2 cellular contexts compared by ENCODE assay signal in the genomic region with DNA sequence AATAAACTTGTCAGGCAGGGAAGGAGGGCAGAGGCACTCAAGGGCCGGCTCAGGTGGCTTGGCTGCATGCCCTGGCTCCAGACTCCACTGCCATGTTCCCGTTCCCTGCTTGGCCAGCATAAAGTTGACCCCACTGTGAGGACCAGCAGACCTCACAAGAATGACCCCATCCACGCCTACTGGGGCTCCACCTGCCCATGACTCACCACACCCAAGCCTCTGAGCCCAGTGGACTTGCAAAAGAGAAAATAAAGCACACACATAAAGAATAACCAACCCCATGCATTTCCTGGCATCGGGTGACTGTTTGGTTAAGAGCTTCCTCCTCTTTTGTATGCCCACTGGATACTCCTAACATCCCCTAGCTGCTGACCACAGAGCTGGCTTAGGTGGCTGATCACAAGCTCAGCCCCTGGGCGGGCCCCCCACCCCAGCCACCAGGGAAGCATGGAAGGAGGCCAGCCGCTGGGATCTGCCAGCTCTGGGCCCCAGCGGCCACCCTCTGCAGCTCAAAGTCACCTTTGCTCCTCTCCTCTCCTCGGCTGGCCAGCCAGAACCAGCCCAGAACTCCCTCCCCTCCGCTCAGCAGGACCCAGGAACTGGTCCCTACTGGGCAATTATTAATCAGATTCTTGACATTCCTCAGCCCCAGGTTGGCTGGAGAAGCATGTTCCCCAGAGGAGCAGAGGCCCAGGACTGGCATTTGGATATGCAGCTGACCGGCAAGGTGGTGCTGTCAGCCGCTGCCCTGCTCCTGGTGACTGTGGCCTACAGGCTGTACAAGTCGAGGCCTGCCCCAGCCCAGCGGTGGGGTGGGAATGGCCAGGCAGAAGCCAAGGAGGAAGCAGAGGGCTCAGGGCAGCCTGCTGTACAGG.
TF ChIP-seq lines count a peak whose summit lies in the region.

Gene KLHDC7A, plus strand, starts transcription at position 616 of the 875 bp plus-strand sequence. Its CDS starts 52 bp downstream, at position 668.

TF ChIP-seq in HCT116, 20 proteins besides CTCF, POLR2A, EP300 and RAD21 (continued from another document):
- TF ChIP-seq REST (IDR thresholded peaks at IDR 0.05; ENCODE audit: low read depth), result no peak
- no peak for TF ChIP-seq SP1 (IDR thresholded peaks at IDR 0.05; ENCODE audit: low read depth)
- no peak for TF ChIP-seq FOSL1 (IDR thresholded peaks at IDR 0.05; ENCODE audit: low read depth)
- TF ChIP-seq JUND (IDR thresholded peaks at IDR 0.05), result no peak
- TF ChIP-seq EZH2phosphoT487 (IDR thresholded peaks at IDR 0.05; ENCODE audit: borderline replicate concordance), result no peak
- no peak for TF ChIP-seq MAX (IDR thresholded peaks at IDR 0.05)
- TF ChIP-seq ZFX (IDR thresholded peaks at IDR 0.05), result no peak
- TF ChIP-seq EGR1 (IDR thresholded peaks at IDR 0.05; ENCODE audit: low read depth), result no peak
- no peak for TF ChIP-seq SIN3A (IDR thresholded peaks at IDR 0.05; ENCODE audit: low read depth)

TF ChIP-seq in SK-N-SH, 30 proteins besides CTCF, POLR2A, EP300 and RAD21 (continued from another document):
- TF ChIP-seq, protein P1, sequence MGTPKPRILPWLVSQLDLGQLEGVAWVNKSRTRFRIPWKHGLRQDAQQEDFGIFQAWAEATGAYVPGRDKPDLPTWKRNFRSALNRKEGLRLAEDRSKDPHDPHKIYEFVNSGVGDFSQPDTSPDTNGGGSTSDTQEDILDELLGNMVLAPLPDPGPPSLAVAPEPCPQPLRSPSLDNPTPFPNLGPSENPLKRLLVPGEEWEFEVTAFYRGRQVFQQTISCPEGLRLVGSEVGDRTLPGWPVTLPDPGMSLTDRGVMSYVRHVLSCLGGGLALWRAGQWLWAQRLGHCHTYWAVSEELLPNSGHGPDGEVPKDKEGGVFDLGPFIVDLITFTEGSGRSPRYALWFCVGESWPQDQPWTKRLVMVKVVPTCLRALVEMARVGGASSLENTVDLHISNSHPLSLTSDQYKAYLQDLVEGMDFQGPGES (IDR thresholded peaks at IDR 0.05; ENCODE audit: low read depth, low read length), result no peak
- TF ChIP-seq JUND (IDR thresholded peaks at IDR 0.05) (no peak), MAX (IDR thresholded peaks at IDR 0.05; ENCODE audit: low read depth) (no peak)
- TF ChIP-seq, protein P2, sequence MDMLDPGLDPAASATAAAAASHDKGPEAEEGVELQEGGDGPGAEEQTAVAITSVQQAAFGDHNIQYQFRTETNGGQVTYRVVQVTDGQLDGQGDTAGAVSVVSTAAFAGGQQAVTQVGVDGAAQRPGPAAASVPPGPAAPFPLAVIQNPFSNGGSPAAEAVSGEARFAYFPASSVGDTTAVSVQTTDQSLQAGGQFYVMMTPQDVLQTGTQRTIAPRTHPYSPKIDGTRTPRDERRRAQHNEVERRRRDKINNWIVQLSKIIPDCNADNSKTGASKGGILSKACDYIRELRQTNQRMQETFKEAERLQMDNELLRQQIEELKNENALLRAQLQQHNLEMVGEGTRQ (IDR thresholded peaks at IDR 0.05; ENCODE audit: borderline replicate concordance, low read depth, low read length), result no peak
